ENCODE assay signal across 2 cellular contexts in the genomic region with DNA sequence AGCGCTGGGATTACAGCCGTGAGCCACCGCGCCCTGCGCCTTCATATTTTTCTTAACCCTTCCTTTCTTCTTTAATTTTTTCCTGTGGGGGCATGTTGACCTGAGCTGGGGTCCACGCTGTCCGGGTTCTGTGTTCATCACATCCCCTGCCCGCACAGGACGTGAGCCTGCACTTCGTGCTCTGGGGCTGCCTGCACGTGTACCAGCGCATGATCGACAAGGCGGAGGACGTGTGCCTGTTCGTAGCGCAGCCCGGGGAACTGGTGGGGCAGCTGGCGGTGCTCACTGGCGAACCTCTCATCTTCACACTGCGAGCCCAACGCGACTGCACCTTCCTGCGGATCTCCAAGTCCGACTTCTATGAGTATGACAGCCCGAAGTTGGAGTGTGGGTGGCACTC.
TF ChIP-seq lines count a peak whose summit lies in the region.

No MANE protein-coding gene starts in this region.

TF ChIP-seq in SK-N-SH, 30 proteins besides CTCF, POLR2A, EP300 and RAD21:
- TF ChIP-seq, protein P1, sequence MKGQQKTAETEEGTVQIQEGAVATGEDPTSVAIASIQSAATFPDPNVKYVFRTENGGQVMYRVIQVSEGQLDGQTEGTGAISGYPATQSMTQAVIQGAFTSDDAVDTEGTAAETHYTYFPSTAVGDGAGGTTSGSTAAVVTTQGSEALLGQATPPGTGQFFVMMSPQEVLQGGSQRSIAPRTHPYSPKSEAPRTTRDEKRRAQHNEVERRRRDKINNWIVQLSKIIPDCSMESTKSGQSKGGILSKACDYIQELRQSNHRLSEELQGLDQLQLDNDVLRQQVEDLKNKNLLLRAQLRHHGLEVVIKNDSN (IDR thresholded peaks at IDR 0.05; ENCODE audit: borderline replicate concordance, low read depth): no peak
- TF ChIP-seq TAF1 (IDR thresholded peaks at IDR 0.05; ENCODE audit: borderline replicate concordance, low read depth, low read length) (no peak), RCOR1 (IDR thresholded peaks at IDR 0.05; ENCODE audit: low read length) (no peak), FOSL2 (IDR thresholded peaks at IDR 0.05; ENCODE audit: borderline replicate concordance, low read depth) (no peak), POLR2AphosphoS5 (IDR thresholded peaks at IDR 0.05; ENCODE audit: low read depth, low read length) (no peak), SMC3 (IDR thresholded peaks at IDR 0.05; ENCODE audit: low read depth, low read length) (no peak), YY1 (IDR thresholded peaks at IDR 0.05; ENCODE audit: low read depth) (no peak), CHD2 (IDR thresholded peaks at IDR 0.05; ENCODE audit: low read length, partially characterized antibody) (no peak), MEF2A (IDR thresholded peaks at IDR 0.05; ENCODE audit: borderline replicate concordance, low read depth) (no peak), TEAD4 (IDR thresholded peaks at IDR 0.05; ENCODE audit: borderline replicate concordance, insufficient read depth) (no peak), FOXJ3 (CRISPR knock-in tag; IDR thresholded peaks at IDR 0.05) (no peak), MXI1 (IDR thresholded peaks at IDR 0.05; ENCODE audit: low read depth, low read length) (no peak), SIN3A (IDR thresholded peaks at IDR 0.05; ENCODE audit: borderline replicate concordance, low read depth, low read length) (no peak)
- TF ChIP-seq, protein P2, sequence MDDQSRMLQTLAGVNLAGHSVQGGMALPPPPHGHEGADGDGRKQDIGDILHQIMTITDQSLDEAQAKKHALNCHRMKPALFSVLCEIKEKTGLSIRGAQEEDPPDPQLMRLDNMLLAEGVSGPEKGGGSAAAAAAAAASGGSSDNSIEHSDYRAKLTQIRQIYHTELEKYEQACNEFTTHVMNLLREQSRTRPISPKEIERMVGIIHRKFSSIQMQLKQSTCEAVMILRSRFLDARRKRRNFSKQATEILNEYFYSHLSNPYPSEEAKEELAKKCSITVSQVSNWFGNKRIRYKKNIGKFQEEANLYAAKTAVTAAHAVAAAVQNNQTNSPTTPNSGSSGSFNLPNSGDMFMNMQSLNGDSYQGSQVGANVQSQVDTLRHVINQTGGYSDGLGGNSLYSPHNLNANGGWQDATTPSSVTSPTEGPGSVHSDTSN (IDR thresholded peaks at IDR 0.05): no peak
- TF ChIP-seq, protein P3, sequence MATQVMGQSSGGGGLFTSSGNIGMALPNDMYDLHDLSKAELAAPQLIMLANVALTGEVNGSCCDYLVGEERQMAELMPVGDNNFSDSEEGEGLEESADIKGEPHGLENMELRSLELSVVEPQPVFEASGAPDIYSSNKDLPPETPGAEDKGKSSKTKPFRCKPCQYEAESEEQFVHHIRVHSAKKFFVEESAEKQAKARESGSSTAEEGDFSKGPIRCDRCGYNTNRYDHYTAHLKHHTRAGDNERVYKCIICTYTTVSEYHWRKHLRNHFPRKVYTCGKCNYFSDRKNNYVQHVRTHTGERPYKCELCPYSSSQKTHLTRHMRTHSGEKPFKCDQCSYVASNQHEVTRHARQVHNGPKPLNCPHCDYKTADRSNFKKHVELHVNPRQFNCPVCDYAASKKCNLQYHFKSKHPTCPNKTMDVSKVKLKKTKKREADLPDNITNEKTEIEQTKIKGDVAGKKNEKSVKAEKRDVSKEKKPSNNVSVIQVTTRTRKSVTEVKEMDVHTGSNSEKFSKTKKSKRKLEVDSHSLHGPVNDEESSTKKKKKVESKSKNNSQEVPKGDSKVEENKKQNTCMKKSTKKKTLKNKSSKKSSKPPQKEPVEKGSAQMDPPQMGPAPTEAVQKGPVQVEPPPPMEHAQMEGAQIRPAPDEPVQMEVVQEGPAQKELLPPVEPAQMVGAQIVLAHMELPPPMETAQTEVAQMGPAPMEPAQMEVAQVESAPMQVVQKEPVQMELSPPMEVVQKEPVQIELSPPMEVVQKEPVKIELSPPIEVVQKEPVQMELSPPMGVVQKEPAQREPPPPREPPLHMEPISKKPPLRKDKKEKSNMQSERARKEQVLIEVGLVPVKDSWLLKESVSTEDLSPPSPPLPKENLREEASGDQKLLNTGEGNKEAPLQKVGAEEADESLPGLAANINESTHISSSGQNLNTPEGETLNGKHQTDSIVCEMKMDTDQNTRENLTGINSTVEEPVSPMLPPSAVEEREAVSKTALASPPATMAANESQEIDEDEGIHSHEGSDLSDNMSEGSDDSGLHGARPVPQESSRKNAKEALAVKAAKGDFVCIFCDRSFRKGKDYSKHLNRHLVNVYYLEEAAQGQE (IDR thresholded peaks at IDR 0.05; ENCODE audit: low read depth, low read length): no peak
- TF ChIP-seq, protein P4, sequence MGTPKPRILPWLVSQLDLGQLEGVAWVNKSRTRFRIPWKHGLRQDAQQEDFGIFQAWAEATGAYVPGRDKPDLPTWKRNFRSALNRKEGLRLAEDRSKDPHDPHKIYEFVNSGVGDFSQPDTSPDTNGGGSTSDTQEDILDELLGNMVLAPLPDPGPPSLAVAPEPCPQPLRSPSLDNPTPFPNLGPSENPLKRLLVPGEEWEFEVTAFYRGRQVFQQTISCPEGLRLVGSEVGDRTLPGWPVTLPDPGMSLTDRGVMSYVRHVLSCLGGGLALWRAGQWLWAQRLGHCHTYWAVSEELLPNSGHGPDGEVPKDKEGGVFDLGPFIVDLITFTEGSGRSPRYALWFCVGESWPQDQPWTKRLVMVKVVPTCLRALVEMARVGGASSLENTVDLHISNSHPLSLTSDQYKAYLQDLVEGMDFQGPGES (IDR thresholded peaks at IDR 0.05; ENCODE audit: low read depth, low read length): no peak

TF ChIP-seq in SK-N-SH treated with all-trans-retinoic acid at 6 μM for 48 hours, 23 proteins besides CTCF, POLR2A, EP300 and RAD21:
- TF ChIP-seq PPARA (CRISPR knock-in tag; IDR thresholded peaks at IDR 0.05; ENCODE audit: borderline replicate concordance): no peak
- TF ChIP-seq, protein P5, sequence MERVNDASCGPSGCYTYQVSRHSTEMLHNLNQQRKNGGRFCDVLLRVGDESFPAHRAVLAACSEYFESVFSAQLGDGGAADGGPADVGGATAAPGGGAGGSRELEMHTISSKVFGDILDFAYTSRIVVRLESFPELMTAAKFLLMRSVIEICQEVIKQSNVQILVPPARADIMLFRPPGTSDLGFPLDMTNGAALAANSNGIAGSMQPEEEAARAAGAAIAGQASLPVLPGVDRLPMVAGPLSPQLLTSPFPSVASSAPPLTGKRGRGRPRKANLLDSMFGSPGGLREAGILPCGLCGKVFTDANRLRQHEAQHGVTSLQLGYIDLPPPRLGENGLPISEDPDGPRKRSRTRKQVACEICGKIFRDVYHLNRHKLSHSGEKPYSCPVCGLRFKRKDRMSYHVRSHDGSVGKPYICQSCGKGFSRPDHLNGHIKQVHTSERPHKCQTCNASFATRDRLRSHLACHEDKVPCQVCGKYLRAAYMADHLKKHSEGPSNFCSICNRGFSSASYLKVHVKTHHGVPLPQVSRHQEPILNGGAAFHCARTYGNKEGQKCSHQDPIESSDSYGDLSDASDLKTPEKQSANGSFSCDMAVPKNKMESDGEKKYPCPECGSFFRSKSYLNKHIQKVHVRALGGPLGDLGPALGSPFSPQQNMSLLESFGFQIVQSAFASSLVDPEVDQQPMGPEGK (CRISPR knock-in tag; IDR thresholded peaks at IDR 0.05; ENCODE audit: borderline replicate concordance): no peak
- TF ChIP-seq OSR1 (CRISPR knock-in tag; IDR thresholded peaks at IDR 0.05): no peak
- TF ChIP-seq ZC3H10 (CRISPR knock-in tag; IDR thresholded peaks at IDR 0.05): no peak
- no peak for TF ChIP-seq TCF4 (CRISPR knock-in tag; IDR thresholded peaks at IDR 0.05; ENCODE audit: borderline replicate concordance)
- TF ChIP-seq BACH2 (CRISPR knock-in tag; IDR thresholded peaks at IDR 0.05; ENCODE audit: borderline replicate concordance): no peak
- TF ChIP-seq, protein P6, sequence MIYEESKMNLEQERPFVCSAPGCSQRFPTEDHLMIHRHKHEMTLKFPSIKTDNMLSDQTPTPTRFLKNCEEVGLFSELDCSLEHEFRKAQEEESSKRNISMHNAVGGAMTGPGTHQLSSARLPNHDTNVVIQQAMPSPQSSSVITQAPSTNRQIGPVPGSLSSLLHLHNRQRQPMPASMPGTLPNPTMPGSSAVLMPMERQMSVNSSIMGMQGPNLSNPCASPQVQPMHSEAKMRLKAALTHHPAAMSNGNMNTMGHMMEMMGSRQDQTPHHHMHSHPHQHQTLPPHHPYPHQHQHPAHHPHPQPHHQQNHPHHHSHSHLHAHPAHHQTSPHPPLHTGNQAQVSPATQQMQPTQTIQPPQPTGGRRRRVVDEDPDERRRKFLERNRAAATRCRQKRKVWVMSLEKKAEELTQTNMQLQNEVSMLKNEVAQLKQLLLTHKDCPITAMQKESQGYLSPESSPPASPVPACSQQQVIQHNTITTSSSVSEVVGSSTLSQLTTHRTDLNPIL (CRISPR knock-in tag; IDR thresholded peaks at IDR 0.05; ENCODE audit: low read depth): no peak
- TF ChIP-seq ZFP30 (CRISPR knock-in tag; IDR thresholded peaks at IDR 0.05): no peak
- TF ChIP-seq ZNF8 (CRISPR knock-in tag; IDR thresholded peaks at IDR 0.05): no peak
- no peak for TF ChIP-seq ZNF565 (CRISPR knock-in tag; conservative IDR thresholded peaks at IDR 0.05; ENCODE audit: low read depth)
- TF ChIP-seq SNAI2 (CRISPR knock-in tag; IDR thresholded peaks at IDR 0.05): no peak
- TF ChIP-seq TOX (CRISPR knock-in tag; IDR thresholded peaks at IDR 0.05; ENCODE audit: borderline replicate concordance): no peak
- no peak for TF ChIP-seq ARNTL (CRISPR knock-in tag; IDR thresholded peaks at IDR 0.05; ENCODE audit: borderline replicate concordance, low read depth)
- TF ChIP-seq CSDC2 (CRISPR knock-in tag; IDR thresholded peaks at IDR 0.05): no peak
- no peak for TF ChIP-seq GLIS3 (CRISPR knock-in tag; IDR thresholded peaks at IDR 0.05)
- TF ChIP-seq, protein P7, sequence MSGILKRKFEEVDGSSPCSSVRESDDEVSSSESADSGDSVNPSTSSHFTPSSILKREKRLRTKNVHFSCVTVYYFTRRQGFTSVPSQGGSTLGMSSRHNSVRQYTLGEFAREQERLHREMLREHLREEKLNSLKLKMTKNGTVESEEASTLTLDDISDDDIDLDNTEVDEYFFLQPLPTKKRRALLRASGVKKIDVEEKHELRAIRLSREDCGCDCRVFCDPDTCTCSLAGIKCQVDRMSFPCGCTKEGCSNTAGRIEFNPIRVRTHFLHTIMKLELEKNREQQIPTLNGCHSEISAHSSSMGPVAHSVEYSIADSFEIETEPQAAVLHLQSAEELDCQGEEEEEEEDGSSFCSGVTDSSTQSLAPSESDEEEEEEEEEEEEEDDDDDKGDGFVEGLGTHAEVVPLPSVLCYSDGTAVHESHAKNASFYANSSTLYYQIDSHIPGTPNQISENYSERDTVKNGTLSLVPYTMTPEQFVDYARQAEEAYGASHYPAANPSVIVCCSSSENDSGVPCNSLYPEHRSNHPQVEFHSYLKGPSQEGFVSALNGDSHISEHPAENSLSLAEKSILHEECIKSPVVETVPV (CRISPR knock-in tag; IDR thresholded peaks at IDR 0.05): no peak
- no peak for TF ChIP-seq ZNF70 (CRISPR knock-in tag; IDR thresholded peaks at IDR 0.05)
- TF ChIP-seq ZFP3 (CRISPR knock-in tag; IDR thresholded peaks at IDR 0.05): no peak
